1 cellular context compared by ENCODE assay signal in genomic region chr19:17337675-17338439, GRCh38.
TF ChIP-seq lines count a peak whose summit lies in the region.

No MANE protein-coding gene starts in this region.

TF ChIP-seq in K562, 482 proteins besides CTCF, POLR2A, EP300 and RAD21 (continued from another document and continues in another):
- TF ChIP-seq, protein P1, sequence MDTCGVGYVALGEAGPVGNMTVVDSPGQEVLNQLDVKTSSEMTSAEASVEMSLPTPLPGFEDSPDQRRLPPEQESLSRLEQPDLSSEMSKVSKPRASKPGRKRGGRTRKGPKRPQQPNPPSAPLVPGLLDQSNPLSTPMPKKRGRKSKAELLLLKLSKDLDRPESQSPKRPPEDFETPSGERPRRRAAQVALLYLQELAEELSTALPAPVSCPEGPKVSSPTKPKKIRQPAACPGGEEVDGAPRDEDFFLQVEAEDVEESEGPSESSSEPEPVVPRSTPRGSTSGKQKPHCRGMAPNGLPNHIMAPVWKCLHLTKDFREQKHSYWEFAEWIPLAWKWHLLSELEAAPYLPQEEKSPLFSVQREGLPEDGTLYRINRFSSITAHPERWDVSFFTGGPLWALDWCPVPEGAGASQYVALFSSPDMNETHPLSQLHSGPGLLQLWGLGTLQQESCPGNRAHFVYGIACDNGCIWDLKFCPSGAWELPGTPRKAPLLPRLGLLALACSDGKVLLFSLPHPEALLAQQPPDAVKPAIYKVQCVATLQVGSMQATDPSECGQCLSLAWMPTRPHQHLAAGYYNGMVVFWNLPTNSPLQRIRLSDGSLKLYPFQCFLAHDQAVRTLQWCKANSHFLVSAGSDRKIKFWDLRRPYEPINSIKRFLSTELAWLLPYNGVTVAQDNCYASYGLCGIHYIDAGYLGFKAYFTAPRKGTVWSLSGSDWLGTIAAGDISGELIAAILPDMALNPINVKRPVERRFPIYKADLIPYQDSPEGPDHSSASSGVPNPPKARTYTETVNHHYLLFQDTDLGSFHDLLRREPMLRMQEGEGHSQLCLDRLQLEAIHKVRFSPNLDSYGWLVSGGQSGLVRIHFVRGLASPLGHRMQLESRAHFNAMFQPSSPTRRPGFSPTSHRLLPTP (IDR thresholded peaks at IDR 0.05; ENCODE audit: borderline replicate concordance, extremely low read depth, insufficient read length) = no peak
- no peak for TF ChIP-seq SMARCE1 (IDR thresholded peaks at IDR 0.05)
- no peak for TF ChIP-seq GTF2F1 (IDR thresholded peaks at IDR 0.05; ENCODE audit: low read depth, low read length)
- TF ChIP-seq, protein P2, sequence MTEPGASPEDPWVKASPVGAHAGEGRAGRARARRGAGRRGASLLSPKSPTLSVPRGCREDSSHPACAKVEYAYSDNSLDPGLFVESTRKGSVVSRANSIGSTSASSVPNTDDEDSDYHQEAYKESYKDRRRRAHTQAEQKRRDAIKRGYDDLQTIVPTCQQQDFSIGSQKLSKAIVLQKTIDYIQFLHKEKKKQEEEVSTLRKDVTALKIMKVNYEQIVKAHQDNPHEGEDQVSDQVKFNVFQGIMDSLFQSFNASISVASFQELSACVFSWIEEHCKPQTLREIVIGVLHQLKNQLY (CRISPR knock-in tag; conservative IDR thresholded peaks at IDR 0.05) = 0 out of 4 replicates have a peak, but pooled peaks of 1 of the 2 experiments have one; percentile 76
- TF ChIP-seq, protein P3, sequence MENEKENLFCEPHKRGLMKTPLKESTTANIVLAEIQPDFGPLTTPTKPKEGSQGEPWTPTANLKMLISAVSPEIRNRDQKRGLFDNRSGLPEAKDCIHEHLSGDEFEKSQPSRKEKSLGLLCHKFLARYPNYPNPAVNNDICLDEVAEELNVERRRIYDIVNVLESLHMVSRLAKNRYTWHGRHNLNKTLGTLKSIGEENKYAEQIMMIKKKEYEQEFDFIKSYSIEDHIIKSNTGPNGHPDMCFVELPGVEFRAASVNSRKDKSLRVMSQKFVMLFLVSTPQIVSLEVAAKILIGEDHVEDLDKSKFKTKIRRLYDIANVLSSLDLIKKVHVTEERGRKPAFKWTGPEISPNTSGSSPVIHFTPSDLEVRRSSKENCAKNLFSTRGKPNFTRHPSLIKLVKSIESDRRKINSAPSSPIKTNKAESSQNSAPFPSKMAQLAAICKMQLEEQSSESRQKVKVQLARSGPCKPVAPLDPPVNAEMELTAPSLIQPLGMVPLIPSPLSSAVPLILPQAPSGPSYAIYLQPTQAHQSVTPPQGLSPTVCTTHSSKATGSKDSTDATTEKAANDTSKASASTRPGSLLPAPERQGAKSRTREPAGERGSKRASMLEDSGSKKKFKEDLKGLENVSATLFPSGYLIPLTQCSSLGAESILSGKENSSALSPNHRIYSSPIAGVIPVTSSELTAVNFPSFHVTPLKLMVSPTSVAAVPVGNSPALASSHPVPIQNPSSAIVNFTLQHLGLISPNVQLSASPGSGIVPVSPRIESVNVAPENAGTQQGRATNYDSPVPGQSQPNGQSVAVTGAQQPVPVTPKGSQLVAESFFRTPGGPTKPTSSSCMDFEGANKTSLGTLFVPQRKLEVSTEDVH (IDR thresholded peaks at IDR 0.05; ENCODE audit: low read depth, partially characterized antibody) = no peak
- TF ChIP-seq ETS2 (tag; IDR thresholded peaks at IDR 0.05; ENCODE audit: borderline replicate concordance, poor library complexity, severe bottlenecking) = no peak
- peak; percentile 36; the same call in 1 of the 2 replicates for TF ChIP-seq CBFB (CRISPR knock-in tag; IDR thresholded peaks at IDR 0.05)
- peak; percentile 57; the same call in 1 of the 2 replicates for TF ChIP-seq BCOR (IDR thresholded peaks at IDR 0.05)
- TF ChIP-seq ZNF324 (CRISPR knock-in tag; IDR thresholded peaks at IDR 0.05) = no peak
- peak; percentile 88 for TF ChIP-seq ZNF740 (CRISPR knock-in tag; IDR thresholded peaks at IDR 0.05)
- TF ChIP-seq ZNF740 (tag; IDR thresholded peaks at IDR 0.05) = peak in 1 of 2 experiments; percentile 42; a peak in 1 of 4 replicates
- peak; percentile 36 for TF ChIP-seq PCBP1 (IDR thresholded peaks at IDR 0.05; ENCODE audit: low read depth, low read length, poor library complexity, severe bottlenecking)
- TF ChIP-seq HDAC2 (IDR thresholded peaks at IDR 0.05) = no peak
- no peak for TF ChIP-seq HBP1 (CRISPR knock-in tag; IDR thresholded peaks at IDR 0.05)
- no peak for TF ChIP-seq TFAM (CRISPR knock-in tag; conservative IDR thresholded peaks at IDR 0.05)
- no peak for TF ChIP-seq MAFF (IDR thresholded peaks at IDR 0.05; ENCODE audit: low read length)
- no peak for TF ChIP-seq SMAD1 (IDR thresholded peaks at IDR 0.05; ENCODE audit: low read depth, low read length, partially characterized antibody)
- no peak for TF ChIP-seq HNRNPLL (IDR thresholded peaks at IDR 0.05; ENCODE audit: low read depth, low read length, poor library complexity, severe bottlenecking)
- TF ChIP-seq BRD4 (IDR thresholded peaks at IDR 0.05) = 0 out of 2 replicates have a peak, but pooled peaks have one; percentile 13
- no peak for TF ChIP-seq ZC3H11A (IDR thresholded peaks at IDR 0.05; ENCODE audit: low read depth, low read length)
- TF ChIP-seq, protein P4, sequence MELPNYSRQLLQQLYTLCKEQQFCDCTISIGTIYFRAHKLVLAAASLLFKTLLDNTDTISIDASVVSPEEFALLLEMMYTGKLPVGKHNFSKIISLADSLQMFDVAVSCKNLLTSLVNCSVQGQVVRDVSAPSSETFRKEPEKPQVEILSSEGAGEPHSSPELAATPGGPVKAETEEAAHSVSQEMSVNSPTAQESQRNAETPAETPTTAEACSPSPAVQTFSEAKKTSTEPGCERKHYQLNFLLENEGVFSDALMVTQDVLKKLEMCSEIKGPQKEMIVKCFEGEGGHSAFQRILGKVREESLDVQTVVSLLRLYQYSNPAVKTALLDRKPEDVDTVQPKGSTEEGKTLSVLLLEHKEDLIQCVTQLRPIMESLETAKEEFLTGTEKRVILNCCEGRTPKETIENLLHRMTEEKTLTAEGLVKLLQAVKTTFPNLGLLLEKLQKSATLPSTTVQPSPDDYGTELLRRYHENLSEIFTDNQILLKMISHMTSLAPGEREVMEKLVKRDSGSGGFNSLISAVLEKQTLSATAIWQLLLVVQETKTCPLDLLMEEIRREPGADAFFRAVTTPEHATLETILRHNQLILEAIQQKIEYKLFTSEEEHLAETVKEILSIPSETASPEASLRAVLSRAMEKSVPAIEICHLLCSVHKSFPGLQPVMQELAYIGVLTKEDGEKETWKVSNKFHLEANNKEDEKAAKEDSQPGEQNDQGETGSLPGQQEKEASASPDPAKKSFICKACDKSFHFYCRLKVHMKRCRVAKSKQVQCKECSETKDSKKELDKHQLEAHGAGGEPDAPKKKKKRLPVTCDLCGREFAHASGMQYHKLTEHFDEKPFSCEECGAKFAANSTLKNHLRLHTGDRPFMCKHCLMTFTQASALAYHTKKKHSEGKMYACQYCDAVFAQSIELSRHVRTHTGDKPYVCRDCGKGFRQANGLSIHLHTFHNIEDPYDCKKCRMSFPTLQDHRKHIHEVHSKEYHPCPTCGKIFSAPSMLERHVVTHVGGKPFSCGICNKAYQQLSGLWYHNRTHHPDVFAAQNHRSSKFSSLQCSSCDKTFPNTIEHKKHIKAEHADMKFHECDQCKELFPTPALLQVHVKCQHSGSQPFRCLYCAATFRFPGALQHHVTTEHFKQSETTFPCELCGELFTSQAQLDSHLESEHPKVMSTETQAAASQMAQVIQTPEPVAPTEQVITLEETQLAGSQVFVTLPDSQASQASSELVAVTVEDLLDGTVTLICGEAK (IDR thresholded peaks at IDR 0.05) = no peak
- TF ChIP-seq, protein P4 (CRISPR knock-in tag; IDR thresholded peaks at IDR 0.05) = no peak
- TF ChIP-seq ZNF609 (CRISPR knock-in tag; IDR thresholded peaks at IDR 0.05; ENCODE audit: borderline replicate concordance) = no peak
- TF ChIP-seq SREBF2 (CRISPR knock-in tag; IDR thresholded peaks at IDR 0.05) = no peak
- TF ChIP-seq, protein P5, sequence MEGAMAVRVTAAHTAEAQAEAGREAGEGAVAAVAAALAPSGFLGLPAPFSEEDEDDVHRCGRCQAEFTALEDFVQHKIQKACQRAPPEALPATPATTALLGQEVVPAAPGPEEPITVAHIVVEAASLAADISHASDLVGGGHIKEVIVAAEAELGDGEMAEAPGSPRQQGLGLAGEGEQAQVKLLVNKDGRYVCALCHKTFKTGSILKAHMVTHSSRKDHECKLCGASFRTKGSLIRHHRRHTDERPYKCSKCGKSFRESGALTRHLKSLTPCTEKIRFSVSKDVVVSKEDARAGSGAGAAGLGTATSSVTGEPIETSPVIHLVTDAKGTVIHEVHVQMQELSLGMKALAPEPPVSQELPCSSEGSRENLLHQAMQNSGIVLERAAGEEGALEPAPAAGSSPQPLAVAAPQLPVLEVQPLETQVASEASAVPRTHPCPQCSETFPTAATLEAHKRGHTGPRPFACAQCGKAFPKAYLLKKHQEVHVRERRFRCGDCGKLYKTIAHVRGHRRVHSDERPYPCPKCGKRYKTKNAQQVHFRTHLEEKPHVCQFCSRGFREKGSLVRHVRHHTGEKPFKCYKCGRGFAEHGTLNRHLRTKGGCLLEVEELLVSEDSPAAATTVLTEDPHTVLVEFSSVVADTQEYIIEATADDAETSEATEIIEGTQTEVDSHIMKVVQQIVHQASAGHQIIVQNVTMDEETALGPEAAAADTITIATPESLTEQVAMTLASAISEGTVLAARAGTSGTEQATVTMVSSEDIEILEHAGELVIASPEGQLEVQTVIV (CRISPR knock-in tag; IDR thresholded peaks at IDR 0.05; ENCODE audit: borderline replicate concordance) = no peak
- peak; percentile 64; the same call in 1 of the 2 replicates for TF ChIP-seq ZSCAN29 (IDR thresholded peaks at IDR 0.05)
- no peak for TF ChIP-seq SIX5 (IDR thresholded peaks at IDR 0.05; ENCODE audit: borderline replicate concordance in 1 of 2, insufficient read depth in 1 of 2, low read depth in 1 of 2, low read length in 2 of 2)
- TF ChIP-seq OTX1 (CRISPR knock-in tag; IDR thresholded peaks at IDR 0.05) = no peak
- no peak; the same call in 1 of the 2 replicates for TF ChIP-seq CBFA2T2 (conservative IDR thresholded peaks at IDR 0.05)
